21 cellular contexts compared by ENCODE assay signal in genomic region chr1:69639159-69639558, GRCh38.
"Had no signal": no experiment of that assay in that cellular context is flagged by ENCODE, and none has a peak within 500 bp of the region (broad histone marks: within the 10 kb centered on the region; RNA-seq: fewer than 3 reads in every experiment).

No MANE protein-coding gene starts in this region.

- ATAC-seq: foreskin keratinocyte, left cardiac atrium, lower lobe of right lung, natural killer cell had no signal

- DNase-seq: dermis blood vessel endothelial cell; effector CD4-positive, alpha-beta T cell; endodermal cell; erythroblast; foreskin keratinocyte; kidney; left cardiac atrium; left ventricle myocardium inferior; lower lobe of right lung; natural killer cell; ovary; sigmoid colon; stimulated activated CD4-positive, alpha-beta T cell treated with anti-CD3 and anti-CD28 coated beads, Interleukin-2, amount 100 ng/mL, for 24 hours; stimulated activated naive CD4-positive, alpha-beta T cell; stomach; substantia nigra; thyroid gland had no signal

- H3K27ac ChIP-seq: foreskin keratinocyte, left ventricle myocardium inferior, lower lobe of right lung, ovary, right atrium auricular region, sigmoid colon, skin epidermis, stomach, thyroid gland had no signal

- H3K4me3 ChIP-seq: left ventricle myocardium inferior, lower lobe of right lung, ovary, right atrium auricular region, sigmoid colon, skin epidermis, stomach, thyroid gland had no signal

- FAIRE-seq: endothelial cell of umbilical vein, kidney, urothelium cell line had no signal

- H3K9me3 ChIP-seq: lower lobe of right lung, ovary, right atrium auricular region, sigmoid colon, stomach, thyroid gland had no signal

- H3K36me3 ChIP-seq: left ventricle myocardium inferior, lower lobe of right lung, ovary, right atrium auricular region, sigmoid colon, stomach, thyroid gland had no signal

- H3K4me1 ChIP-seq: foreskin keratinocyte, left ventricle myocardium inferior, lower lobe of right lung, right atrium auricular region, sigmoid colon, stomach had no signal

- H3K27me3 ChIP-seq: foreskin keratinocyte, ovary, right atrium auricular region, sigmoid colon, stomach, thyroid gland had no signal
